12 cellular contexts compared by ENCODE assay signal in the genomic region with DNA sequence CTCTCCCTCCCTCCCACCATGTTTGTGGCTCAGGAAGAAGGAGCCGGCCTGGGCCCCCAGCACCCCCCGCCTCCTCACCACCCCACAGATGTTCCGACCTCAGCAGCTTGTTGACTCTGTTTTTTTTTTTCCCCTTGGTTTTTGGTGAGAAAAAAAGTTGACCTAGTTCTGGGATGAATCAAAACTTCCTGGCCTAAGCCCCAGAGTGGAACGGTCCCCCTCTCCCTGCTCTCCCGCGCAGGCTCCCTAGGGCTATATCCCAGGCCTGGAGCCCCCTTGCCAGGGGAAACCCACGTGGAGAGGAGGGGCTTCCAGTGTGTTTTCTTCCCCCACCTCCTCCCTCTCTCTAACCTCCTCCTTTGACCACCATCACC. TPM values are rescaled to one million over a fixed set of nuclear protein-coding genes. Genes with fewer than 3 reads are reported as not detected.
A peak's percentile ranks its signal among the peaks of the same experiment; 100 is the strongest.
DNase-seq lines count a peak whose midpoint lies in the region; ATAC-seq, FAIRE-seq and TF ChIP-seq lines count a peak whose summit lies in the region.
"Had no signal": no experiment of that assay in that cellular context is flagged by ENCODE, and none has a peak within 500 bp of the region (broad histone marks: within the 10 kb centered on the region; RNA-seq: fewer than 3 reads in every experiment).

No MANE protein-coding gene starts in this region.

- H3K9me3 ChIP-seq in DND-41 (ENCODE audit: insufficient read depth, low read length, severe bottlenecking) (no peaks in the 10 kb centered on the region), adipocyte (ENCODE audit: control insufficient read depth, low read length) (no peaks in the 10 kb centered on the region), heart left ventricle (no peaks in the 10 kb centered on the region), skeletal muscle tissue (ENCODE audit: control insufficient read depth in 3 of 3, low read length in 3 of 3) (peaks cover 0 to 2% (median 0%) of the 10 kb centered on the region in 3 donors)

- TF ChIP-seq POLR2A in heart left ventricle (IDR thresholded peaks at IDR 0.05) (no peak), GM12891 (IDR thresholded peaks at IDR 0.05; ENCODE audit: low read depth, low read length) (no peak), H54 (IDR thresholded peaks at IDR 0.05; ENCODE audit: low read depth, low read length) (no peak)

- intact Hi-C loops in heart left ventricle (cut with DNase I) = loop anchor here in 4 of 10 donors (5.0 to 10.0 kb wide), 4 partner anchors 59 to 74 kb away; no protein-coding TSS in a partner anchor

- H3K4me1 ChIP-seq in DND-41 (ENCODE audit: insufficient read depth, low read length) (no peaks in the 10 kb centered on the region), adipocyte (ENCODE audit: control insufficient read depth, insufficient read depth, low read length) (peaks cover 42% of the 10 kb centered on the region), heart left ventricle (peaks cover 0 to 55% (median 9%) of the 10 kb centered on the region in 12 donors), skeletal muscle tissue (ENCODE audit: control insufficient read depth in 3 of 3, insufficient read depth in 3 of 3, low read length in 3 of 3) (peaks cover 3 to 30% (median 20%) of the 10 kb centered on the region in 3 donors)

- DNase-seq in DND-41 (peak; percentile 24), adipocyte (ENCODE audit: low read depth) (peak; percentile 37), heart left ventricle (peak; percentile 68 to 78 (median 72)), GM12891 (ENCODE audit: insufficient read length, low spot score) (no peak), NAMALWA (ENCODE audit: low spot score) (no peak), H54 (ENCODE audit: insufficient read length, low spot score) (no peak)
- DNase-seq: activated B cell treated with CpG ODN at 0.5 μM for 24 hours, kidney had no signal

- ATAC-seq in DND-41 (ENCODE audit: insufficient read depth, low read depth) (peak; percentile 48; the same call in 2 of the 3 replicates), heart left ventricle (peak; percentile 29 to 58 (median 48)), GM21619 (IDR thresholded peaks at IDR 0.05; ENCODE audit: unreplicated experiment) (no peak)

- no peak overlapping the region for H3K4me2 ChIP-seq in DND-41 (ENCODE audit: insufficient read depth, low read length)

- no peaks in the 10 kb centered on the region for H3K79me2 ChIP-seq in DND-41 (ENCODE audit: insufficient read depth, low read length)

- H3K27me3 ChIP-seq in DND-41 (ENCODE audit: insufficient read depth, low read length, poor library complexity) (no peaks in the 10 kb centered on the region), adipocyte (replicated peaks; ENCODE audit: control insufficient read depth, insufficient read depth, low read length) (no peaks in the 10 kb centered on the region), heart left ventricle (peaks cover 6 to 59% (median 27%) of the 10 kb centered on the region in 9 donors), skeletal muscle tissue (ENCODE audit: control insufficient read depth in 3 of 3, insufficient read depth in 3 of 3, low read length in 3 of 3) (peaks cover 22 to 27% (median 26%) of the 10 kb centered on the region in 3 donors)

- no peaks in the 10 kb centered on the region for H4K20me1 ChIP-seq in DND-41 (ENCODE audit: insufficient read depth, low read length)

- H3K9ac ChIP-seq in DND-41 (ENCODE audit: low read depth, low read length) (no peak overlapping the region), adipocyte (ENCODE audit: low read length) (peak overlapping the region; percentile 65), skeletal muscle tissue (ENCODE audit: low read depth in 1 of 3, low read length in 3 of 3) (no peak overlapping the region)

- WGBS in heart left ventricle, 4 donors = 36 to 45% (median 37%) methylated on average over 7 of the region's 7 CpGs

- H3K36me3 ChIP-seq in DND-41 (ENCODE audit: insufficient read depth, low read length) (no peaks in the 10 kb centered on the region), adipocyte (ENCODE audit: control insufficient read depth, insufficient read depth, low read length, severe bottlenecking) (peaks cover 44% of the 10 kb centered on the region), heart left ventricle (peaks cover 0 to 39% (median 0%) of the 10 kb centered on the region in 9 donors), skeletal muscle tissue (ENCODE audit: control insufficient read depth in 3 of 3, insufficient read depth in 3 of 3, low read length in 3 of 3) (peaks cover 0 to 6% (median 2%) of the 10 kb centered on the region in 3 donors)

- H2AFZ ChIP-seq in DND-41 (ENCODE audit: low read depth, low read length) = no peak overlapping the region

- FAIRE-seq in GM12891 (lab: Jason Lieb, UNC) (no peak), H54 (lab: Jason Lieb, UNC) (no peak)
- FAIRE-seq: G401.6, kidney had no signal

- TF ChIP-seq CTCF in DND-41 (IDR thresholded peaks at IDR 0.05; ENCODE audit: borderline replicate concordance, extremely low read depth, low read length, poor library complexity, severe bottlenecking) (no peak), heart left ventricle (IDR thresholded peaks at IDR 0.05) (no peak)

- no peak overlapping the region for H3K27ac ChIP-seq in DND-41 (ENCODE audit: low read length)
- H3K27ac ChIP-seq in heart left ventricle = peak overlapping the region; percentile 55 to 90 (median 78)
- peak overlapping the region; percentile 90 for H3K27ac ChIP-seq in skeletal muscle tissue (ENCODE audit: low read depth, low read length)

- H3K4me3 ChIP-seq in DND-41 (ENCODE audit: low read depth in 1 of 2, low read length in 2 of 2) = no peak overlapping the region
- H3K4me3 ChIP-seq in adipocyte (ENCODE audit: low read length) = no peak overlapping the region
- peak overlapping the region in 7 of 12 donors; percentile 3 to 30 (median 14) for H3K4me3 ChIP-seq in heart left ventricle
- H3K4me3 ChIP-seq in skeletal muscle tissue (ENCODE audit: low read length in 3 of 3) = no peak overlapping the region

TF ChIP-seq in GM12891, 5 proteins besides CTCF, POLR2A, EP300 and RAD21:
- no peak for TF ChIP-seq POLR2AphosphoS5 (IDR thresholded peaks at IDR 0.05; ENCODE audit: low read depth, low read length)
- no peak for TF ChIP-seq TAF1 (IDR thresholded peaks at IDR 0.05; ENCODE audit: low read depth, low read length)
- TF ChIP-seq SPI1 (IDR thresholded peaks at IDR 0.05; ENCODE audit: low read depth, low read length) = no peak
- no peak for TF ChIP-seq POU2F2 (IDR thresholded peaks at IDR 0.05; ENCODE audit: low read depth, low read length)
- TF ChIP-seq PAX5 (IDR thresholded peaks at IDR 0.05; ENCODE audit: insufficient read depth, low read length, severe bottlenecking) = no peak

RNA-seq across cellular contexts. Expression of a gene that starts 4.0 kb away (rescaled TPM):
- total RNA-seq in heart left ventricle (10 to 100 TPM in 6 of 9 donors, 1 to 10 TPM in 3; 5.0 to 34.1 (median 11.6) TPM), skeletal muscle tissue (43.3 TPM)
- 10 to 100 TPM; 13.6 to 18.7 TPM for polyA plus RNA-seq in heart left ventricle
- polyA plus RNA-seq in GM12891 (2012; ENCODE audit: low read depth, missing spikeins) = 0.24 TPM
- total RNA-seq: activated B cell treated with CpG ODN at 0.5 μM for 24 hours had no signal

RNA-seq across cellular contexts. Expression of a gene that starts 7.0 kb away (rescaled TPM):
- total RNA-seq in heart left ventricle (not detected), skeletal muscle tissue (not detected)
- not detected for polyA plus RNA-seq in heart left ventricle
- 0.12 TPM for polyA plus RNA-seq in GM12891 (2012; ENCODE audit: low read depth, missing spikeins)
- total RNA-seq: activated B cell treated with CpG ODN at 0.5 μM for 24 hours, kidney, urinary bladder had no signal
- polyA plus RNA-seq: urinary bladder had no signal

Comparison
In these comparisons a context has a peak if more than half of its experiments do, and no peak if none do; other contexts are left out.
1. DNase-seq: peak in DND-41 (single experiment), adipocyte (single experiment) and heart left ventricle (5 of 5); none in GM12891 (single experiment), NAMALWA (single experiment) and H54 (single experiment).
2. H3K4me3 ChIP-seq: peak in heart left ventricle (7 of 12); none in DND-41 (0 of 2), adipocyte (single experiment) and skeletal muscle tissue (0 of 3).